Comparison of ENCODE assay signal across 33 cellular contexts in genomic region chr12:108277613-108278012, GRCh38.
"Had no signal": no experiment of that assay in that cellular context is flagged by ENCODE, and none has a peak within 500 bp of the region (broad histone marks: within the 10 kb centered on the region; RNA-seq: fewer than 3 reads in every experiment).

No MANE protein-coding gene starts in this region.

- FAIRE-seq: RCC 7860 had no signal

- H3K4me2 ChIP-seq: PC-9 had no signal

- H3K4me1 ChIP-seq: SJCRH30 had no signal

- ATAC-seq: Panc1, Right ventricle myocardium inferior, SK-N-SH treated with all-trans-retinoic acid at 6 μM for 48 hours had no signal

- H3K36me3 ChIP-seq: MG63, SJCRH30 had no signal

- H3K4me3 ChIP-seq: MG63, PC-9, SJCRH30, SK-N-MC had no signal

- H3K9me3 ChIP-seq: SJCRH30 had no signal

- DNase-seq: Kasumi-1, MG63, NCI-H1048, NCI-H1092 treated with DMSO at 0.1 percent for 48 hours, NCI-H1105 treated with DMSO at 0.1 percent for 48 hours, NCI-H1417, NCI-H1436, NCI-H146, NCI-H1694, NCI-H187, NCI-H1930, NCI-H2029 treated with DMSO at 0.1 percent for 48 hours, NCI-H2081 treated with DMSO at 0.1 percent for 48 hours, NCI-H2107, NCI-H2171, NCI-H226, NCI-H446 treated with DMSO at 0.1 percent for 48 hours, NCI-H510A, NCI-H524, NCI-H526, NCI-H69, NCI-H748 treated with DMSO at 0.1 percent for 48 hours, NCI-H82, PC-9, SHP77, SIG-M5, SJCRH30 had no signal

- H3K27ac ChIP-seq: PC-9, RWPE1, SJCRH30, SK-N-MC had no signal

- H3K27me3 ChIP-seq: MG63, SJCRH30 had no signal

- H2AFZ ChIP-seq: PC-9 had no signal
